1 cellular context compared by ENCODE assay signal in genomic region chr20:48862279-48862678, GRCh38.
TF ChIP-seq lines count a peak whose summit lies in the region.

No MANE protein-coding gene starts in this region.

TF ChIP-seq in HepG2, 621 proteins besides CTCF, POLR2A, EP300 and RAD21:
- TF ChIP-seq ZNF773 (CRISPR knock-in tag; IDR thresholded peaks at IDR 0.05; ENCODE audit: borderline replicate concordance) = no peak
- no peak for TF ChIP-seq REXO4 (CRISPR knock-in tag; IDR thresholded peaks at IDR 0.05; ENCODE audit: borderline replicate concordance)
- TF ChIP-seq SRF (IDR thresholded peaks at IDR 0.05; ENCODE audit: low read depth, low read length) = no peak
- peak; percentile 62 for TF ChIP-seq USF2 (IDR thresholded peaks at IDR 0.05; ENCODE audit: low read depth, low read length)
- TF ChIP-seq USF2 (CRISPR knock-in tag; IDR thresholded peaks at IDR 0.05; ENCODE audit: borderline replicate concordance) = no peak
- peak; percentile 72 for TF ChIP-seq RAD51 (IDR thresholded peaks at IDR 0.05; ENCODE audit: borderline replicate concordance)
- TF ChIP-seq ZNF629 (CRISPR knock-in tag; conservative IDR thresholded peaks at IDR 0.05) = peak; percentile 53
- TF ChIP-seq ZBTB21 (CRISPR knock-in tag; IDR thresholded peaks at IDR 0.05) = no peak
- no peak for TF ChIP-seq MBNL3 (CRISPR knock-in tag; conservative IDR thresholded peaks at IDR 0.05)
- no peak for TF ChIP-seq ZNF746 (CRISPR knock-in tag; IDR thresholded peaks at IDR 0.05)
- TF ChIP-seq SIN3A (IDR thresholded peaks at IDR 0.05; ENCODE audit: borderline replicate concordance, low read depth, low read length) = no peak
- no peak for TF ChIP-seq ZNF878 (CRISPR knock-in tag; IDR thresholded peaks at IDR 0.05)
- TF ChIP-seq ATAD3A (CRISPR knock-in tag; IDR thresholded peaks at IDR 0.05) = no peak
